In the genomic region with DNA sequence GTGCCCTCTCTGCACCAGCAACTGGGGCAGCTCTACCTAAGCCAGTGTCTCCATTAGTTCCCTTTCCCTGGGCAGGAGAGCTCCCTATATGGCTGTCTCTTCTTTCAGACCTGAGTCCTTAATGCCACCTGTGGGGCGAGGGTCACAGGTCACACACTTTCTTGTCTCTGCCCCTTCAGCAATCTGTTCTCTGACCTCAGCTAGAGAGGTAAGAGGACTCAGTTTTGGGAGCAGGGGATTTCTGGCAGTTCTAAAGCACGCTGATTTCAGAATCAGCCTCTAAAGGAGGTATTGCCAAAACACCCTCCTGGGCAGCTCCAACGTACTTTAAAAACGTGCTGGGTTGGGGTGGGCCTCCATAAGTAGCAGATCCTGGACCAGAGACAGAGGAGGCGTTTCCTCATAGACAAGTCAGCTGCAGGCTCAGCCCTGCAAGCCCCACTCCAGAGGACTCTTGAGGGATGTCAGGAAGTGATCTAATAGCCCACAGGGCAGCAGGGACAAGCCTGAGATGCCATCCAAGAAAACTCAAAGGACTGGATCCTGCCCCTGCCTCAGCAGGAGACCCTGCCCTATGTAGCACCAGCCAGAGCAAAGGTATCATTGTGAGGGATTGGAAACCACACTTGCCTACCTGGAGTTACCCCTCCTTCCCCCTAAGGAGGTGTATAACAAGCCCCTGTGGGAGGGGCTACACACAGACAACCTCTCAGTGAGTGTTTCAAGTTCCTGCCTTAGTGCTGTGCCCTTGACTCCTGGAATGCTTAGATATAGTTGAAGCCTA, we compare ENCODE assay signal across 8 cellular contexts. TPM values are rescaled to one million over a fixed set of nuclear protein-coding genes. Genes with fewer than 3 reads are reported as not detected.
DNase-seq lines count a peak whose midpoint lies in the region; ATAC-seq and TF ChIP-seq lines count a peak whose summit lies in the region.

No MANE protein-coding gene starts in this region.

- peaks cover 0 to 3% (median 0%) of the 10 kb centered on the region in 3 experiments; a peak in 2 of 7 replicates for H3K36me3 Mint-ChIP-seq in H9 (ENCODE audit: insufficient read depth in 1 of 3, low read depth in 3 of 3)

- peaks cover 50% of the 10 kb centered on the region; the same call in 1 of the 2 replicates for H3K79me2 ChIP-seq in H9 (ENCODE audit: insufficient read depth, low read length)
- H3K79me2 ChIP-seq in PC-9 (ENCODE audit: low read depth), result peaks cover 94% of the 10 kb centered on the region

- DNase-seq in AG04449 (ENCODE audit: low read depth, low spot score), result no peak
- peak; percentile 77 for DNase-seq in H9
- peak; percentile 65 to 80 for DNase-seq in SW 1271 (lab: John Stamatoyannopoulos, UW)
- no peak for DNase-seq in epithelial cell of prostate (ENCODE audit: low read depth, low spot score)
- no peak for DNase-seq in neuronal stem cell (ENCODE audit: low spot score)
- DNase-seq in activated CD4-positive, CD25-positive, alpha-beta regulatory T cell treated with anti-CD3 and anti-CD28 coated beads, Interleukin-2, amount 50 U/mL, for 72 hours, result no peak
- no peak for DNase-seq in PC-9

- H3K23ac ChIP-seq in H9 (ENCODE audit: insufficient read length, low read depth, low read length), result no peak overlapping the region
- no peak overlapping the region for H3K23ac ChIP-seq in neuronal stem cell (ENCODE audit: low read depth, low read length, poor library complexity)

- H4K91ac ChIP-seq in H9 (ENCODE audit: insufficient read length, low read depth, low read length), result no peak overlapping the region
- H4K91ac ChIP-seq in neuronal stem cell (ENCODE audit: low read depth, low read length, poor library complexity), result no peak overlapping the region

- H2BK120ac ChIP-seq in H9 (ENCODE audit: low read depth, low read length, poor library complexity, severe bottlenecking) (no peak overlapping the region), neuronal stem cell (ENCODE audit: low read depth, low read length) (no peak overlapping the region)

- H3K14ac ChIP-seq in H9 (ENCODE audit: insufficient read depth, low read length) (no peak overlapping the region), neuronal stem cell (ENCODE audit: low read length) (no peak overlapping the region)

- no peaks in the 10 kb centered on the region for H3K9me2 ChIP-seq in PC-9 (ENCODE audit: insufficient read depth)

- POLR2A ChIA-PET in AG04449 (lab: Yijun Ruan, JAX) (interaction anchor here (0.7 to 2.8 kb wide), 5 partner anchors 8 to 65 kb away, joined by 3 to 15 read pairs (median 3); partner anchors contain the start of gene CTDSP2), PC-9 (lab: Charles Lee; ENCODE audit: unreplicated experiment) (interaction anchor here (0.6 kb wide), 1 partner anchor 27 kb away, joined by 6 read pairs; no protein-coding TSS in a partner anchor)

- CTCF ChIA-PET in AG04449 (lab: Yijun Ruan, JAX), result interaction anchor here (0.8 to 18.0 kb wide), 6 partner anchors 9 to 64 kb away, joined by 3 to 484 read pairs (median 4); partner anchors contain the start of gene TSFM
- CTCF ChIA-PET in PC-9 (lab: Charles Lee), result no interaction called here

- H3K23me2 ChIP-seq in H9 (ENCODE audit: insufficient read length, low read depth, low read length, poor library complexity, severe bottlenecking), result peaks cover 5% of the 10 kb centered on the region

- no peak overlapping the region for H3K56ac ChIP-seq in H9 (ENCODE audit: insufficient read length, low read depth, low read length)

- H3K4me1 ChIP-seq in H9 (ENCODE audit: insufficient read depth, low read length) (peaks cover 32% of the 10 kb centered on the region), neuronal stem cell (ENCODE audit: control insufficient read depth in 2 of 2, insufficient read depth in 1 of 2, low read depth in 1 of 2, low read length in 2 of 2) (peaks cover 52 to 78% of the 10 kb centered on the region in 2 donors), PC-9 (replicated peaks; ENCODE audit: insufficient read depth) (0 out of 2 replicates have a peak, but pooled peaks cover under 1% of the 10 kb centered on the region)

- no peak overlapping the region for H4K5ac ChIP-seq in H9 (ENCODE audit: insufficient read length, low read depth, low read length)

- WGBS in H9 (ENCODE audit: extremely low coverage, insufficient read length, low lambda C conversion rate), result no CpG with 5 or more reads among the region's 5 CpGs
- WGBS in neuronal stem cell (ENCODE audit: extremely low coverage in 2 of 2, insufficient read length in 2 of 2, insufficient replicate concordance in 1 of 2), 2 donors, result no CpG with 5 or more reads among the region's 5 CpGs

- peaks cover 4% of the 10 kb centered on the region; the same call in 1 of the 2 replicates for H3F3A ChIP-seq in PC-9 (ENCODE audit: insufficient read depth, low read depth)

- H3K27ac ChIP-seq in H9 (ENCODE audit: insufficient read length, low read depth, low read length) (no peak overlapping the region), epithelial cell of prostate (peak overlapping the region; percentile 61), neuronal stem cell (replicated peaks; ENCODE audit: low read length) (peak overlapping the region; percentile 56), PC-9 (no peak overlapping the region)

- H3K36me3 ChIP-seq in neuronal stem cell (replicated peaks in 1 of 2; ENCODE audit: control insufficient read depth in 2 of 2, insufficient read depth in 2 of 2, low read length in 2 of 2), result peaks cover 0 to 32% of the 10 kb centered on the region in 2 donors
- H3K36me3 ChIP-seq in PC-9 (ENCODE audit: low read depth), result peaks cover 3% of the 10 kb centered on the region; the same call in 1 of the 2 replicates

- H3K27me3 ChIP-seq in H9 (ENCODE audit: insufficient read depth, low read length) (no peaks in the 10 kb centered on the region), neuronal stem cell (ENCODE audit: control insufficient read depth in 3 of 3, insufficient read depth in 3 of 3, low read depth in 1 of 3, low read length in 3 of 3) (no peaks in the 10 kb centered on the region), PC-9 (ENCODE audit: insufficient read depth, low read depth) (no peaks in the 10 kb centered on the region)

- intact Hi-C loops in PC-9 (cut with micrococcal nuclease; ENCODE audit: unreplicated experiment), result no loop called here

- peak overlapping the region; percentile 12; the same call in 1 of the 2 replicates for H3K4me3 ChIP-seq in AG04449 (ENCODE audit: low read depth, low read length)
- peak overlapping the region in 1 of 2 donors; percentile 4 for H3K4me3 ChIP-seq in neuronal stem cell (ENCODE audit: low read length in 2 of 2)
- no peak overlapping the region for H3K4me3 ChIP-seq in PC-9

- no peak overlapping the region for H2BK5ac ChIP-seq in H9 (ENCODE audit: insufficient read length, low read length)
- H2BK5ac ChIP-seq in neuronal stem cell (ENCODE audit: low read length), result no peak overlapping the region

- H3T11ph ChIP-seq in H9 (ENCODE audit: low read length), result no peak overlapping the region

- no peak overlapping the region for H3K9ac ChIP-seq in H9 (ENCODE audit: extremely low read depth, insufficient read length, low read length)
- H3K9ac ChIP-seq in neuronal stem cell (ENCODE audit: low read depth, low read length, poor library complexity), result no peak overlapping the region

- H3K4ac ChIP-seq in H9 (ENCODE audit: low read depth, low read length), result no peak overlapping the region
- no peak overlapping the region for H3K4ac ChIP-seq in neuronal stem cell (ENCODE audit: low read length)

- H3K27me3 Mint-ChIP-seq in H9 (ENCODE audit: low read depth), result no peaks in the 10 kb centered on the region

- no peak for ATAC-seq in HG03460 (IDR thresholded peaks at IDR 0.05; ENCODE audit: unreplicated experiment)

- H3K27ac Mint-ChIP-seq in H9, result peak overlapping the region; percentile 76 to 95 (median 94); a peak in 6 of 7 replicates

- peaks cover 89 to 97% of the 10 kb centered on the region in 2 experiments for H3K4me1 Mint-ChIP-seq in H9

- H3K79me1 ChIP-seq in H9 (ENCODE audit: insufficient read depth, low read depth, low read length, poor library complexity, severe bottlenecking) (peaks cover 10% of the 10 kb centered on the region), neuronal stem cell (ENCODE audit: low read depth, low read length) (peaks cover 2% of the 10 kb centered on the region)

- H4K8ac ChIP-seq in H9 (replicated peaks; ENCODE audit: insufficient read length, low read depth, low read length), result no peak overlapping the region
- H4K8ac ChIP-seq in neuronal stem cell (ENCODE audit: low read depth, low read length), result no peak overlapping the region

- H3K9me3 Mint-ChIP-seq in H9, result no peaks in the 10 kb centered on the region

- H4K20me1 ChIP-seq in H9 (ENCODE audit: control insufficient read depth, insufficient read depth, insufficient read length) (no peaks in the 10 kb centered on the region), PC-9 (ENCODE audit: insufficient read depth) (peaks cover 98% of the 10 kb centered on the region)

- H2AK5ac ChIP-seq in H9 (ENCODE audit: insufficient read length, low read length) (no peak overlapping the region), neuronal stem cell (ENCODE audit: low read depth, low read length) (no peak overlapping the region)

- H2BK20ac ChIP-seq in H9 (ENCODE audit: low read depth, low read length, poor library complexity, severe bottlenecking), result no peak overlapping the region

- H3K9me3 ChIP-seq in H9 (ENCODE audit: control insufficient read depth, low read depth, low read length) (no peaks in the 10 kb centered on the region), neuronal stem cell (replicated peaks in 1 of 2; ENCODE audit: control insufficient read depth in 2 of 2, insufficient read depth in 1 of 2, low read depth in 1 of 2, low read length in 2 of 2) (no peaks in the 10 kb centered on the region), PC-9 (ENCODE audit: insufficient read depth, low read depth) (no peaks in the 10 kb centered on the region)

- H2BK15ac ChIP-seq in H9 (ENCODE audit: low read depth, low read length) (no peak overlapping the region), neuronal stem cell (ENCODE audit: low read length) (no peak overlapping the region)

- H3K4me2 ChIP-seq in H9 (ENCODE audit: insufficient read depth, insufficient read length, low read length) (no peak overlapping the region), neuronal stem cell (ENCODE audit: insufficient read depth, low read length, poor library complexity, severe bottlenecking) (no peak overlapping the region), PC-9 (no peak overlapping the region)

- no peak for TF ChIP-seq CTCF in AG04449 (IDR thresholded peaks at IDR 0.05; ENCODE audit: insufficient read depth, low read length, missing control alignments)
- no peak for TF ChIP-seq CTCF in H9 (conservative IDR thresholded peaks at IDR 0.05)
- no peak for TF ChIP-seq CTCF in PC-9 (conservative IDR thresholded peaks at IDR 0.05)

- BruUV-seq in PC-9 (replicated peaks; lab: Mats Ljungman, UMichigan), result no TSS peak

- no peak overlapping the region for H2AFZ ChIP-seq in H9 (ENCODE audit: low read length)
- H2AFZ ChIP-seq in neuronal stem cell (ENCODE audit: low read length), result no peak overlapping the region
- no peak overlapping the region for H2AFZ ChIP-seq in PC-9

- H3K18ac ChIP-seq in H9 (ENCODE audit: insufficient read length, low read depth, low read length) (no peak overlapping the region), neuronal stem cell (ENCODE audit: low read length) (no peak overlapping the region)

- H2BK12ac ChIP-seq in H9 (ENCODE audit: insufficient read length, low read depth, low read length) (no peak overlapping the region), neuronal stem cell (ENCODE audit: low read length) (no peak overlapping the region)

- H3K4me3 Mint-ChIP-seq in H9, result peak overlapping the region in 1 of 2 experiments; percentile 67; a peak in 3 of 5 replicates

RNA-seq across cellular contexts. Expression of gene CTDSP2, which starts 8.6 kb away (rescaled TPM):
- total RNA-seq in H9 (2021) (97.5 and 103 TPM in 2 replicates), PC-9 (2021) (102 and 107 TPM in 2 replicates)
- polyA plus RNA-seq in neuronal stem cell (2013, experiment 1 of 2), result 72.5 TPM
- 71.9 TPM for polyA plus RNA-seq in neuronal stem cell (2013, experiment 2 of 2)

RNA-seq across cellular contexts. Expression of gene AVIL, which starts 19.4 kb away (rescaled TPM):
- total RNA-seq in H9 (2021) (1.9 and 2.2 TPM in 2 replicates), PC-9 (2021) (1.6 and 3.0 TPM in 2 replicates)
- 0.15 TPM for polyA plus RNA-seq in neuronal stem cell (2013, experiment 1 of 2)
- polyA plus RNA-seq in neuronal stem cell (2013, experiment 2 of 2), result 0.17 TPM

RNA-seq across cellular contexts. Expression of gene TSFM, which starts 55.4 kb away (rescaled TPM):
- total RNA-seq in H9 (2021) (50.2 and 53.3 TPM in 2 replicates), PC-9 (2021) (38.1 and 44.8 TPM in 2 replicates)
- 22.3 TPM for polyA plus RNA-seq in neuronal stem cell (2013, experiment 1 of 2)
- 23.3 TPM for polyA plus RNA-seq in neuronal stem cell (2013, experiment 2 of 2)

Comparison
In these comparisons a context has a peak if more than half of its experiments do, and no peak if none do; other contexts are left out.
1. DNase-seq: peak in H9 (single experiment) and SW 1271 (2 of 2); none in AG04449 (single experiment), epithelial cell of prostate (single experiment), neuronal stem cell (single experiment), activated CD4-positive, CD25-positive, alpha-beta regulatory T cell treated with anti-CD3 and anti-CD28 coated beads, Interleukin-2, amount 50 U/mL, for 72 hours (single experiment) and PC-9 (0 of 2).
2. H3K27ac ChIP-seq: peak in epithelial cell of prostate (single experiment) and neuronal stem cell (single experiment); none in H9 (single experiment) and PC-9 (single experiment).